In the genomic region with DNA sequence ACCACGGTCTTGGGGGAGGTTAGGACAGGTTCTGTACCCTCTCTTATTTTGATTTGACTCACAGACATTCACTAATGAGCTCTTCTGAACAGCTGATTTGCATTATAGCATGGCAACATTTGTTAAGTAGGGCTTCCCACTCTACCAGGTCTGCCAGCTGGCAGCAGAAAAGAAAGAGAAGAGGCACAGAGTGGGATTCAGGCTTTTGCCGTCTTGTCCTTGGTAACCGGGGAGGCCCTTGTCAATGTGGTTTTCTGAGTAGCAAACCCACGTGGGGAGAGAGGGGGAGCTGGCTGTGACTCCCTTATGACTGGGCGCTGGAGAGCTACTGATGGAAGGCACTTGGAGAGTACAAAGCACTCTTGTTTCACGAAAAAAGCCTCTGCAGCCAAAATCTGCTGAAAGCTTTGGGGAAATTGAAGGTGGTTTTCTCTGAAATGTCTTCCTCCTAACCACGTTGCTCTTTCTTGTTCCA, we compare ENCODE assay signal across 11 cellular contexts.
DNase-seq lines count a peak whose midpoint lies in the region; ATAC-seq and TF ChIP-seq lines count a peak whose summit lies in the region.
"Had no signal": no experiment of that assay in that cellular context is flagged by ENCODE, and none has a peak within 500 bp of the region (broad histone marks: within the 10 kb centered on the region; RNA-seq: fewer than 3 reads in every experiment).

No MANE protein-coding gene starts in this region.

- 79% methylated on average over 7 of the region's 7 CpGs for WGBS in body of pancreas, 2 donors

- H3K4me1 ChIP-seq in body of pancreas: no peaks in the 10 kb centered on the region

- no peak overlapping the region for H3K27ac ChIP-seq in body of pancreas

- H3K9me3 ChIP-seq in body of pancreas: no peaks in the 10 kb centered on the region

- in situ Hi-C loops in astrocyte of the cerebellum (cut with HindIII; ENCODE audit: low sequenced_read_pairs): no loop called here

- DNase-seq in astrocyte of the cerebellum (ENCODE audit: low read depth): peak; percentile 57
- DNase-seq in nucleus accumbens (lab: John Stamatoyannopoulos, UW): peak in 54 of 56 donors; percentile 29 to 90 (median 73)
- DNase-seq in NCI-H69 (lab: John Stamatoyannopoulos, UW): no peak
- DNase-seq in body of pancreas: no peak
- no peak for DNase-seq in GM20000 (ENCODE audit: low spot score)
- DNase-seq: erythroblast, GF-D8, OCI-M1 had no signal

- H3K4me3 ChIP-seq in astrocyte of the cerebellum (ENCODE audit: low read depth, low read length) (no peak overlapping the region), body of pancreas (no peak overlapping the region)

- no peak for TF ChIP-seq POLR2A in body of pancreas (IDR thresholded peaks at IDR 0.05)

- TF ChIP-seq CTCF in astrocyte of the cerebellum (IDR thresholded peaks at IDR 0.05; ENCODE audit: low read depth, low read length, missing control alignments) (no peak), body of pancreas (IDR thresholded peaks at IDR 0.05) (no peak), GM20000 (IDR thresholded peaks at IDR 0.05; ENCODE audit: extremely low read depth, missing control alignments) (no peak)

- ATAC-seq in GM18502 (IDR thresholded peaks at IDR 0.05; ENCODE audit: poor library complexity, unreplicated experiment) (peak; percentile 66), HG02870 (IDR thresholded peaks at IDR 0.05; ENCODE audit: unreplicated experiment) (peak; percentile 72), body of pancreas (no peak), HG03135 (IDR thresholded peaks at IDR 0.05; ENCODE audit: unreplicated experiment) (no peak)

- intact Hi-C loops in body of pancreas (cut with DNase I): no loop called here

- no peaks in the 10 kb centered on the region for H3K27me3 ChIP-seq in body of pancreas

- peaks cover 0 to 2% of the 10 kb centered on the region in 2 donors for H3K36me3 ChIP-seq in body of pancreas (replicated peaks in 1 of 2; ENCODE audit: insufficient read depth in 1 of 2, low read depth in 2 of 2)

Comparison
In these comparisons a context has a peak if more than half of its experiments do, and no peak if none do; other contexts are left out.
1. ATAC-seq: peak in GM18502 (single experiment) and HG02870 (single experiment); none in body of pancreas (single experiment) and HG03135 (single experiment).
2. DNase-seq: peak in astrocyte of the cerebellum (single experiment) and nucleus accumbens (54 of 56); none in NCI-H69 (single experiment), body of pancreas (0 of 4) and GM20000 (single experiment).